In genomic region chr1:230091473-230092231, GRCh38 we compare ENCODE assay signal across 18 cellular contexts. TPM values are rescaled to one million over a fixed set of nuclear protein-coding genes. Genes with fewer than 3 reads are reported as not detected.
DNase-seq lines count a peak whose midpoint lies in the region; ATAC-seq, FAIRE-seq and TF ChIP-seq lines count a peak whose summit lies in the region.
"Had no signal": no experiment of that assay in that cellular context is flagged by ENCODE, and none has a peak within 500 bp of the region (broad histone marks: within the 10 kb centered on the region; RNA-seq: fewer than 3 reads in every experiment).

No MANE protein-coding gene starts in this region.

- no peak for ATAC-seq in GM19463 (IDR thresholded peaks at IDR 0.05; ENCODE audit: unreplicated experiment)
- no peak for ATAC-seq in HG03442 (IDR thresholded peaks at IDR 0.05; ENCODE audit: unreplicated experiment)
- ATAC-seq: gastrocnemius medialis, upper lobe of right lung had no signal

- FAIRE-seq in TTC549 (lab: Jason Lieb, UNC), result peak; percentile 39

- DNase-seq in HCEC 1CT (peak; percentile 64), fibroblast of lung (ENCODE audit: low read depth in 2 of 2) (peak in 1 of 2 donors; percentile 68), GDM1 (lab: John Stamatoyannopoulos, UW) (no peak), HAP-1 (ENCODE audit: low spot score in 2 of 2) (no peak)
- DNase-seq: activated CD8-positive, alpha-beta memory T cell treated with anti-CD3 and anti-CD28 coated beads for 24 hours; activated effector memory CD4-positive, alpha-beta T cell treated with Interleukin-2 at 50 U/mL for 16 hours; gastrocnemius medialis; MV-4-11; NCI-H2107; stimulated activated naive CD4-positive, alpha-beta T cell; upper lobe of right lung had no signal

- H3K36me3 ChIP-seq in fibroblast of lung (ENCODE audit: control insufficient read depth, insufficient read depth, low read length) (no peaks in the 10 kb centered on the region), HAP-1 (replicated peaks) (no peaks in the 10 kb centered on the region; the same call in none of the 2 replicates)
- H3K36me3 ChIP-seq: upper lobe of right lung had no signal

- no peaks in the 10 kb centered on the region for H3K27me3 ChIP-seq in fibroblast of lung (ENCODE audit: control insufficient read depth, insufficient read depth, low read length)
- H3K27me3 ChIP-seq in HAP-1 (ENCODE audit: low read depth), result no peaks in the 10 kb centered on the region
- H3K27me3 ChIP-seq: gastrocnemius medialis, neutrophil, upper lobe of right lung had no signal

- in situ Hi-C loops in HAP-1 (cut with MboI; ENCODE audit: low sequenced_read_pairs), result no loop called here

- H3K79me2 ChIP-seq in fibroblast of lung (ENCODE audit: control insufficient read depth, insufficient read depth, low read length), result peaks cover 68% of the 10 kb centered on the region

- H3K27ac ChIP-seq in 22Rv1 (no peak overlapping the region), fibroblast of lung (ENCODE audit: insufficient read depth, low read length) (peak overlapping the region; percentile 80)
- H3K27ac ChIP-seq: neutrophil, skin epidermis, upper lobe of right lung, VCaP had no signal

- H2AFZ ChIP-seq in fibroblast of lung (ENCODE audit: low read length), result no peak overlapping the region

- TF ChIP-seq CTCF in 22Rv1 (IDR thresholded peaks at IDR 0.05), result 0 out of 2 replicates have a peak, but pooled peaks have one; percentile 6
- TF ChIP-seq CTCF in fibroblast of lung (conservative IDR thresholded peaks at IDR 0.05 in 1 of 2, IDR thresholded peaks at IDR 0.05 in 1 of 2; ENCODE audit: low read depth in 1 of 2, low read length in 2 of 2), result no peak

- peak overlapping the region; percentile 23 for H3K4me2 ChIP-seq in fibroblast of lung (ENCODE audit: extremely low read depth, insufficient read depth, low read length)

- H3K9ac ChIP-seq in fibroblast of lung (ENCODE audit: insufficient read depth, low read length), result no peak overlapping the region

- H3K4me1 ChIP-seq in fibroblast of lung (ENCODE audit: control insufficient read depth, extremely low read depth, insufficient read depth, low read length) (peaks cover 24% of the 10 kb centered on the region), HAP-1 (no peaks in the 10 kb centered on the region)

- no peaks in the 10 kb centered on the region for H4K20me1 ChIP-seq in fibroblast of lung (ENCODE audit: control insufficient read depth, extremely low read depth, insufficient read depth, low read length)

- no peak overlapping the region for H3K4me3 ChIP-seq in fibroblast of lung (replicated peaks in 1 of 4; ENCODE audit: control extremely low read depth in 1 of 4, insufficient read depth in 1 of 4, low read depth in 3 of 4, low read length in 4 of 4)
- H3K4me3 ChIP-seq in HAP-1, result no peak overlapping the region
- H3K4me3 ChIP-seq: gastrocnemius medialis, skin epidermis, upper lobe of right lung had no signal

- H3K9me3 ChIP-seq in fibroblast of lung (ENCODE audit: control insufficient read depth, insufficient read depth, low read depth, low read length), result no peaks in the 10 kb centered on the region
- H3K9me3 ChIP-seq in HAP-1, result no peaks in the 10 kb centered on the region
- H3K9me3 ChIP-seq: gastrocnemius medialis, neutrophil, upper lobe of right lung had no signal

RNA-seq across cellular contexts. Expression of gene GALNT2, which starts 24.6 kb away (rescaled TPM):
- total RNA-seq in fibroblast of lung, result 61.6 and 106 TPM in 2 replicates
- 111 and 115 TPM in 2 replicates for polyA plus RNA-seq in fibroblast of lung
- 124 and 130 TPM in 2 replicates for polyA plus RNA-seq in fibroblast of lung (2012)
- 76.1 and 79.5 TPM in 2 replicates for polyA minus RNA-seq in fibroblast of lung (ENCODE audit: low replicate concordance)
